22 cellular contexts compared by ENCODE assay signal in genomic region chr12:11667159-11667558, GRCh38. TPM values are rescaled to one million over a fixed set of nuclear protein-coding genes. Genes with fewer than 3 reads are reported as not detected.
A peak's percentile ranks its signal among the peaks of the same experiment; 100 is the strongest.
DNase-seq lines count a peak whose midpoint lies in the region; TF ChIP-seq lines count a peak whose summit lies in the region.
"Had no signal": no experiment of that assay in that cellular context is flagged by ENCODE, and none has a peak within 500 bp of the region (broad histone marks: within the 10 kb centered on the region; RNA-seq: fewer than 3 reads in every experiment).

No MANE protein-coding gene starts in this region.

- H3K4me3 ChIP-seq in breast epithelium = no peak overlapping the region
- H3K4me3 ChIP-seq: coronary artery, thyroid gland had no signal

- H3K36me3 Mint-ChIP-seq in MCF 10A (ENCODE audit: insufficient read depth, unreplicated experiment) (no peaks in the 10 kb centered on the region), endothelial cell (ENCODE audit: low read depth, unreplicated experiment) (peaks cover 45% of the 10 kb centered on the region)

- CTCF ChIA-PET in MCF 10A (lab: Yijun Ruan, JAX) = no interaction called here

- H3K4me1 ChIP-seq in breast epithelium = peaks cover 3 to 16% of the 10 kb centered on the region in 2 donors
- H3K4me1 ChIP-seq: Caco-2 had no signal

- no peaks in the 10 kb centered on the region for H3K36me3 ChIP-seq in breast epithelium
- H3K36me3 ChIP-seq: thyroid gland, WERI-Rb-1 had no signal

- H3K9me3 Mint-ChIP-seq in MCF 10A (ENCODE audit: unreplicated experiment) (no peaks in the 10 kb centered on the region), endothelial cell (ENCODE audit: unreplicated experiment) (no peaks in the 10 kb centered on the region)
- H3K9me3 Mint-ChIP-seq: H9 had no signal

- POLR2A ChIA-PET in MCF 10A (lab: Yijun Ruan, JAX) = interaction anchor here (2.5 kb wide), 1 partner anchor 11 kb away, joined by 7 read pairs; no protein-coding TSS in a partner anchor

- intact Hi-C loops in breast epithelium (cut with DNase I; ENCODE audit: low total_unique reads) = no loop called here
- intact Hi-C loops in MCF 10A (cut with micrococcal nuclease) = no loop called here

- H3K4me1 Mint-ChIP-seq in MCF 10A (ENCODE audit: insufficient read depth, unreplicated experiment) (peaks cover 22% of the 10 kb centered on the region), endothelial cell (ENCODE audit: unreplicated experiment) (peaks cover 77% of the 10 kb centered on the region)

- TF ChIP-seq CTCF in breast epithelium (IDR thresholded peaks at IDR 0.05) (no peak), MCF 10A (IDR thresholded peaks at IDR 0.05; ENCODE audit: unreplicated experiment) (no peak), endothelial cell (IDR thresholded peaks at IDR 0.05; ENCODE audit: unreplicated experiment) (no peak)

- no peaks in the 10 kb centered on the region for H3K9me3 ChIP-seq in breast epithelium
- H3K9me3 ChIP-seq: Caco-2, thyroid gland had no signal

- H3K27me3 Mint-ChIP-seq in MCF 10A (ENCODE audit: insufficient read depth, unreplicated experiment) (no peaks in the 10 kb centered on the region), endothelial cell (ENCODE audit: unreplicated experiment) (peaks cover 3% of the 10 kb centered on the region)
- H3K27me3 Mint-ChIP-seq: T-helper 17 cell had no signal

- no peaks in the 10 kb centered on the region for H3K27me3 ChIP-seq in breast epithelium
- H3K27me3 ChIP-seq: thyroid gland had no signal

- H3K27ac ChIP-seq in breast epithelium (peak overlapping the region; percentile 84 to 97), substantia nigra (ENCODE audit: low read depth, low read length, poor library complexity, severe bottlenecking) (no peak overlapping the region)
- H3K27ac ChIP-seq: thyroid gland, WERI-Rb-1 had no signal

- H3K27ac Mint-ChIP-seq in MCF 10A (ENCODE audit: low read depth, unreplicated experiment) (no peak overlapping the region), endothelial cell (ENCODE audit: unreplicated experiment) (no peak overlapping the region)
- H3K27ac Mint-ChIP-seq: T-helper 17 cell had no signal

- BruUV-seq in MCF 10A (replicated peaks; lab: Mats Ljungman, UMichigan) = no TSS peak

- no peak overlapping the region for H3K4me3 Mint-ChIP-seq in MCF 10A (ENCODE audit: unreplicated experiment)
- peak overlapping the region; percentile 31 for H3K4me3 Mint-ChIP-seq in endothelial cell (ENCODE audit: unreplicated experiment)
- H3K4me3 Mint-ChIP-seq: neural crest cell, T-helper 17 cell had no signal

- TF ChIP-seq POLR2A in breast epithelium (IDR thresholded peaks at IDR 0.05) = no peak

- DNase-seq in breast epithelium (ENCODE audit: low spot score in 2 of 2) = no peak
- DNase-seq in MCF 10A (ENCODE audit: unreplicated experiment) = no peak
- DNase-seq in NOMO-1 treated with dmso at 0.1 percent for 144 hours (lab: John Stamatoyannopoulos, UW; ENCODE audit: unreplicated experiment) = peak; percentile 41
- DNase-seq in endothelial cell (ENCODE audit: low spot score) = no peak
- DNase-seq in substantia nigra (lab: John Stamatoyannopoulos, UW) = no peak
- no peak for DNase-seq in COR-L47 (lab: John Stamatoyannopoulos, UW)
- DNase-seq in NCI-H2171 treated with DMSO at 0.1 percent for 48 hours (lab: John Stamatoyannopoulos, UW) = no peak
- DNase-seq in T-helper 9 cell = no peak
- DNase-seq: activated CD4-positive, alpha-beta T cell treated with anti-CD3 and anti-CD28 coated beads, Interleukin-2, amount 50 U/mL, for 1 hour; activated naive CD4-positive, alpha-beta T cell treated with anti-CD3 and anti-CD28 coated beads, Interleukin-2, amount 50 U/mL, for 16 hours; amygdala; Caco-2; DMS79 treated with DMSO at 0.1 percent for 48 hours; NCI-H1436; NCI-H524; stimulated activated naive CD8-positive, alpha-beta T cell treated with anti-CD3 and anti-CD28 coated beads, Interleukin-15, Interleukin-2, amounts not matched to agents 100 U/mL and 50 U/mL, for 24 hours; T-helper 17 cell; WERI-Rb-1 had no signal

RNA-seq across cellular contexts. Expression of gene ETV6, which starts 17.7 kb away (rescaled TPM):
- 10 to 100 TPM; 17.8 to 58.7 (median 45.2) TPM for total RNA-seq in breast epithelium
- 16.9 and 19.3 TPM in 2 replicates for total RNA-seq in MCF 10A (2022)
- 98.7 TPM for total RNA-seq in endothelial cell (ENCODE audit: unreplicated experiment)
